Comparison of ENCODE assay signal across 1 cellular context in the genomic region with DNA sequence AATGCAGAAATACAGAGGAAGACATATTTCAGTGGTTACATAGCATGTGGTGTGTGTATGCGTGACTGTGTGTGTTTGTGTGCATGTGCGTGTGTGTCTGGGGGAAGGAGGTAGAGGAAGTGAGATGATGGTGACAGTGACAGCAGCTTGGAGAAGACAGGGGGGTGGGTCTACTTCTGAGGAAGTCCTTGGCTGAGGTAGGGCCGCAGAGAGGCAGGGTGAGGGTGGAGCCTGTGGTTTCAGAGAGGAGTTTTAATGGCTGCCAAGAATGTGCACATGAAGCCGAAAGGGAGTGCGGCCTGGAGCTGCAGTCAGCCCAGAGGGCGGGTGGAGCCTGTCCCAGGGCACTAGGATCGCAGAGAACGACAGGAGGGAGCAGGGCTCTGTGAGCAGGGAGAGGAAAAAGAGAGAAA.
TF ChIP-seq lines count a peak whose summit lies in the region.

No MANE protein-coding gene starts in this region.

TF ChIP-seq in HEK293, 187 proteins besides CTCF, POLR2A, EP300 and RAD21 (continued from another document and continues in another):
- TF ChIP-seq, protein P1, sequence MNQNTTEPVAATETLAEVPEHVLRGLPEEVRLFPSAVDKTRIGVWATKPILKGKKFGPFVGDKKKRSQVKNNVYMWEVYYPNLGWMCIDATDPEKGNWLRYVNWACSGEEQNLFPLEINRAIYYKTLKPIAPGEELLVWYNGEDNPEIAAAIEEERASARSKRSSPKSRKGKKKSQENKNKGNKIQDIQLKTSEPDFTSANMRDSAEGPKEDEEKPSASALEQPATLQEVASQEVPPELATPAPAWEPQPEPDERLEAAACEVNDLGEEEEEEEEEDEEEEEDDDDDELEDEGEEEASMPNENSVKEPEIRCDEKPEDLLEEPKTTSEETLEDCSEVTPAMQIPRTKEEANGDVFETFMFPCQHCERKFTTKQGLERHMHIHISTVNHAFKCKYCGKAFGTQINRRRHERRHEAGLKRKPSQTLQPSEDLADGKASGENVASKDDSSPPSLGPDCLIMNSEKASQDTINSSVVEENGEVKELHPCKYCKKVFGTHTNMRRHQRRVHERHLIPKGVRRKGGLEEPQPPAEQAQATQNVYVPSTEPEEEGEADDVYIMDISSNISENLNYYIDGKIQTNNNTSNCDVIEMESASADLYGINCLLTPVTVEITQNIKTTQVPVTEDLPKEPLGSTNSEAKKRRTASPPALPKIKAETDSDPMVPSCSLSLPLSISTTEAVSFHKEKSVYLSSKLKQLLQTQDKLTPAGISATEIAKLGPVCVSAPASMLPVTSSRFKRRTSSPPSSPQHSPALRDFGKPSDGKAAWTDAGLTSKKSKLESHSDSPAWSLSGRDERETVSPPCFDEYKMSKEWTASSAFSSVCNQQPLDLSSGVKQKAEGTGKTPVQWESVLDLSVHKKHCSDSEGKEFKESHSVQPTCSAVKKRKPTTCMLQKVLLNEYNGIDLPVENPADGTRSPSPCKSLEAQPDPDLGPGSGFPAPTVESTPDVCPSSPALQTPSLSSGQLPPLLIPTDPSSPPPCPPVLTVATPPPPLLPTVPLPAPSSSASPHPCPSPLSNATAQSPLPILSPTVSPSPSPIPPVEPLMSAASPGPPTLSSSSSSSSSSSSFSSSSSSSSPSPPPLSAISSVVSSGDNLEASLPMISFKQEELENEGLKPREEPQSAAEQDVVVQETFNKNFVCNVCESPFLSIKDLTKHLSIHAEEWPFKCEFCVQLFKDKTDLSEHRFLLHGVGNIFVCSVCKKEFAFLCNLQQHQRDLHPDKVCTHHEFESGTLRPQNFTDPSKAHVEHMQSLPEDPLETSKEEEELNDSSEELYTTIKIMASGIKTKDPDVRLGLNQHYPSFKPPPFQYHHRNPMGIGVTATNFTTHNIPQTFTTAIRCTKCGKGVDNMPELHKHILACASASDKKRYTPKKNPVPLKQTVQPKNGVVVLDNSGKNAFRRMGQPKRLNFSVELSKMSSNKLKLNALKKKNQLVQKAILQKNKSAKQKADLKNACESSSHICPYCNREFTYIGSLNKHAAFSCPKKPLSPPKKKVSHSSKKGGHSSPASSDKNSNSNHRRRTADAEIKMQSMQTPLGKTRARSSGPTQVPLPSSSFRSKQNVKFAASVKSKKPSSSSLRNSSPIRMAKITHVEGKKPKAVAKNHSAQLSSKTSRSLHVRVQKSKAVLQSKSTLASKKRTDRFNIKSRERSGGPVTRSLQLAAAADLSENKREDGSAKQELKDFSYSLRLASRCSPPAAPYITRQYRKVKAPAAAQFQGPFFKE (tag by site-specific recombination; IDR thresholded peaks at IDR 0.05; ENCODE audit: borderline replicate concordance) = no peak
- TF ChIP-seq SP2 (tag by site-specific recombination; IDR thresholded peaks at IDR 0.05) (peak; percentile 70), ZNF274 (IDR thresholded peaks at IDR 0.05; ENCODE audit: low read length) (no peak), ZNF274 (tag by site-specific recombination; IDR thresholded peaks at IDR 0.05; ENCODE audit: borderline replicate concordance) (no peak), ZNF777 (tag by site-specific recombination; IDR thresholded peaks at IDR 0.05; ENCODE audit: borderline replicate concordance) (no peak), ZNF121 (tag by site-specific recombination; IDR thresholded peaks at IDR 0.05) (no peak), ZBTB20 (tag by site-specific recombination; IDR thresholded peaks at IDR 0.05) (peak; percentile 68), ZNF155 (tag by site-specific recombination; IDR thresholded peaks at IDR 0.05) (no peak), ZFP41 (tag by site-specific recombination; IDR thresholded peaks at IDR 0.05; ENCODE audit: borderline replicate concordance) (no peak), ZNF48 (tag by site-specific recombination; IDR thresholded peaks at IDR 0.05) (no peak), ZNF549 (tag by site-specific recombination; IDR thresholded peaks at IDR 0.05) (no peak), ZFP69B (tag by site-specific recombination; IDR thresholded peaks at IDR 0.05) (no peak), MEIS1 (CRISPR knock-in tag; IDR thresholded peaks at IDR 0.05; ENCODE audit: borderline replicate concordance) (no peak), ZNF23 (tag by site-specific recombination; IDR thresholded peaks at IDR 0.05; ENCODE audit: borderline replicate concordance) (no peak), ZSCAN30 (tag by site-specific recombination; IDR thresholded peaks at IDR 0.05) (no peak), ZNF677 (tag by site-specific recombination; IDR thresholded peaks at IDR 0.05) (no peak), ZNF654 (tag by site-specific recombination; IDR thresholded peaks at IDR 0.05; ENCODE audit: low read depth) (no peak), ZNF639 (tag by site-specific recombination; IDR thresholded peaks at IDR 0.05) (no peak), GLI2 (tag by site-specific recombination; IDR thresholded peaks at IDR 0.05; ENCODE audit: borderline replicate concordance, low read depth) (no peak), ZNF423 (tag by site-specific recombination; IDR thresholded peaks at IDR 0.05) (no peak), ZNF621 (tag by site-specific recombination; IDR thresholded peaks at IDR 0.05) (no peak), ZNF391 (tag by site-specific recombination; IDR thresholded peaks at IDR 0.05; ENCODE audit: borderline replicate concordance, low read depth) (no peak), ZNF707 (tag by site-specific recombination; IDR thresholded peaks at IDR 0.05) (no peak), HOXC10 (CRISPR knock-in tag; IDR thresholded peaks at IDR 0.05) (no peak), SCRT2 (tag by site-specific recombination; IDR thresholded peaks at IDR 0.05) (no peak), ZIC2 (tag by site-specific recombination; IDR thresholded peaks at IDR 0.05) (no peak), ZBTB17 (tag by site-specific recombination; IDR thresholded peaks at IDR 0.05) (peak; percentile 93), ZNF266 (tag by site-specific recombination; IDR thresholded peaks at IDR 0.05; ENCODE audit: low read depth) (no peak), ZNF571 (tag by site-specific recombination; IDR thresholded peaks at IDR 0.05) (no peak), ZBTB8A (tag by site-specific recombination; IDR thresholded peaks at IDR 0.05) (peak; percentile 80), ZNF658 (tag by site-specific recombination; IDR thresholded peaks at IDR 0.05) (no peak)
- TF ChIP-seq, protein P2, sequence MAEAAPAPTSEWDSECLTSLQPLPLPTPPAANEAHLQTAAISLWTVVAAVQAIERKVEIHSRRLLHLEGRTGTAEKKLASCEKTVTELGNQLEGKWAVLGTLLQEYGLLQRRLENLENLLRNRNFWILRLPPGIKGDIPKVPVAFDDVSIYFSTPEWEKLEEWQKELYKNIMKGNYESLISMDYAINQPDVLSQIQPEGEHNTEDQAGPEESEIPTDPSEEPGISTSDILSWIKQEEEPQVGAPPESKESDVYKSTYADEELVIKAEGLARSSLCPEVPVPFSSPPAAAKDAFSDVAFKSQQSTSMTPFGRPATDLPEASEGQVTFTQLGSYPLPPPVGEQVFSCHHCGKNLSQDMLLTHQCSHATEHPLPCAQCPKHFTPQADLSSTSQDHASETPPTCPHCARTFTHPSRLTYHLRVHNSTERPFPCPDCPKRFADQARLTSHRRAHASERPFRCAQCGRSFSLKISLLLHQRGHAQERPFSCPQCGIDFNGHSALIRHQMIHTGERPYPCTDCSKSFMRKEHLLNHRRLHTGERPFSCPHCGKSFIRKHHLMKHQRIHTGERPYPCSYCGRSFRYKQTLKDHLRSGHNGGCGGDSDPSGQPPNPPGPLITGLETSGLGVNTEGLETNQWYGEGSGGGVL (tag by site-specific recombination; IDR thresholded peaks at IDR 0.05) = peak; percentile 65
- TF ChIP-seq, protein P3, sequence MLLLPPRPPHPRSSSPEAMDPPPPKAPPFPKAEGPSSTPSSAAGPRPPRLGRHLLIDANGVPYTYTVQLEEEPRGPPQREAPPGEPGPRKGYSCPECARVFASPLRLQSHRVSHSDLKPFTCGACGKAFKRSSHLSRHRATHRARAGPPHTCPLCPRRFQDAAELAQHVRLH (tag by site-specific recombination; IDR thresholded peaks at IDR 0.05) = no peak
- TF ChIP-seq, protein P4, sequence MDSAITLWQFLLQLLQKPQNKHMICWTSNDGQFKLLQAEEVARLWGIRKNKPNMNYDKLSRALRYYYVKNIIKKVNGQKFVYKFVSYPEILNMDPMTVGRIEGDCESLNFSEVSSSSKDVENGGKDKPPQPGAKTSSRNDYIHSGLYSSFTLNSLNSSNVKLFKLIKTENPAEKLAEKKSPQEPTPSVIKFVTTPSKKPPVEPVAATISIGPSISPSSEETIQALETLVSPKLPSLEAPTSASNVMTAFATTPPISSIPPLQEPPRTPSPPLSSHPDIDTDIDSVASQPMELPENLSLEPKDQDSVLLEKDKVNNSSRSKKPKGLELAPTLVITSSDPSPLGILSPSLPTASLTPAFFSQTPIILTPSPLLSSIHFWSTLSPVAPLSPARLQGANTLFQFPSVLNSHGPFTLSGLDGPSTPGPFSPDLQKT (IDR thresholded peaks at IDR 0.05; ENCODE audit: borderline replicate concordance, low read depth, low read length) = no peak
- TF ChIP-seq, protein P5, sequence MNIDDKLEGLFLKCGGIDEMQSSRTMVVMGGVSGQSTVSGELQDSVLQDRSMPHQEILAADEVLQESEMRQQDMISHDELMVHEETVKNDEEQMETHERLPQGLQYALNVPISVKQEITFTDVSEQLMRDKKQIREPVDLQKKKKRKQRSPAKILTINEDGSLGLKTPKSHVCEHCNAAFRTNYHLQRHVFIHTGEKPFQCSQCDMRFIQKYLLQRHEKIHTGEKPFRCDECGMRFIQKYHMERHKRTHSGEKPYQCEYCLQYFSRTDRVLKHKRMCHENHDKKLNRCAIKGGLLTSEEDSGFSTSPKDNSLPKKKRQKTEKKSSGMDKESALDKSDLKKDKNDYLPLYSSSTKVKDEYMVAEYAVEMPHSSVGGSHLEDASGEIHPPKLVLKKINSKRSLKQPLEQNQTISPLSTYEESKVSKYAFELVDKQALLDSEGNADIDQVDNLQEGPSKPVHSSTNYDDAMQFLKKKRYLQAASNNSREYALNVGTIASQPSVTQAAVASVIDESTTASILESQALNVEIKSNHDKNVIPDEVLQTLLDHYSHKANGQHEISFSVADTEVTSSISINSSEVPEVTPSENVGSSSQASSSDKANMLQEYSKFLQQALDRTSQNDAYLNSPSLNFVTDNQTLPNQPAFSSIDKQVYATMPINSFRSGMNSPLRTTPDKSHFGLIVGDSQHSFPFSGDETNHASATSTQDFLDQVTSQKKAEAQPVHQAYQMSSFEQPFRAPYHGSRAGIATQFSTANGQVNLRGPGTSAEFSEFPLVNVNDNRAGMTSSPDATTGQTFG (tag by site-specific recombination; IDR thresholded peaks at IDR 0.05; ENCODE audit: borderline replicate concordance) = no peak
- TF ChIP-seq, protein P6, sequence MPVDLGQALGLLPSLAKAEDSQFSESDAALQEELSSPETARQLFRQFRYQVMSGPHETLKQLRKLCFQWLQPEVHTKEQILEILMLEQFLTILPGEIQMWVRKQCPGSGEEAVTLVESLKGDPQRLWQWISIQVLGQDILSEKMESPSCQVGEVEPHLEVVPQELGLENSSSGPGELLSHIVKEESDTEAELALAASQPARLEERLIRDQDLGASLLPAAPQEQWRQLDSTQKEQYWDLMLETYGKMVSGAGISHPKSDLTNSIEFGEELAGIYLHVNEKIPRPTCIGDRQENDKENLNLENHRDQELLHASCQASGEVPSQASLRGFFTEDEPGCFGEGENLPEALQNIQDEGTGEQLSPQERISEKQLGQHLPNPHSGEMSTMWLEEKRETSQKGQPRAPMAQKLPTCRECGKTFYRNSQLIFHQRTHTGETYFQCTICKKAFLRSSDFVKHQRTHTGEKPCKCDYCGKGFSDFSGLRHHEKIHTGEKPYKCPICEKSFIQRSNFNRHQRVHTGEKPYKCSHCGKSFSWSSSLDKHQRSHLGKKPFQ (tag by site-specific recombination; IDR thresholded peaks at IDR 0.05) = no peak
- TF ChIP-seq, protein P7, sequence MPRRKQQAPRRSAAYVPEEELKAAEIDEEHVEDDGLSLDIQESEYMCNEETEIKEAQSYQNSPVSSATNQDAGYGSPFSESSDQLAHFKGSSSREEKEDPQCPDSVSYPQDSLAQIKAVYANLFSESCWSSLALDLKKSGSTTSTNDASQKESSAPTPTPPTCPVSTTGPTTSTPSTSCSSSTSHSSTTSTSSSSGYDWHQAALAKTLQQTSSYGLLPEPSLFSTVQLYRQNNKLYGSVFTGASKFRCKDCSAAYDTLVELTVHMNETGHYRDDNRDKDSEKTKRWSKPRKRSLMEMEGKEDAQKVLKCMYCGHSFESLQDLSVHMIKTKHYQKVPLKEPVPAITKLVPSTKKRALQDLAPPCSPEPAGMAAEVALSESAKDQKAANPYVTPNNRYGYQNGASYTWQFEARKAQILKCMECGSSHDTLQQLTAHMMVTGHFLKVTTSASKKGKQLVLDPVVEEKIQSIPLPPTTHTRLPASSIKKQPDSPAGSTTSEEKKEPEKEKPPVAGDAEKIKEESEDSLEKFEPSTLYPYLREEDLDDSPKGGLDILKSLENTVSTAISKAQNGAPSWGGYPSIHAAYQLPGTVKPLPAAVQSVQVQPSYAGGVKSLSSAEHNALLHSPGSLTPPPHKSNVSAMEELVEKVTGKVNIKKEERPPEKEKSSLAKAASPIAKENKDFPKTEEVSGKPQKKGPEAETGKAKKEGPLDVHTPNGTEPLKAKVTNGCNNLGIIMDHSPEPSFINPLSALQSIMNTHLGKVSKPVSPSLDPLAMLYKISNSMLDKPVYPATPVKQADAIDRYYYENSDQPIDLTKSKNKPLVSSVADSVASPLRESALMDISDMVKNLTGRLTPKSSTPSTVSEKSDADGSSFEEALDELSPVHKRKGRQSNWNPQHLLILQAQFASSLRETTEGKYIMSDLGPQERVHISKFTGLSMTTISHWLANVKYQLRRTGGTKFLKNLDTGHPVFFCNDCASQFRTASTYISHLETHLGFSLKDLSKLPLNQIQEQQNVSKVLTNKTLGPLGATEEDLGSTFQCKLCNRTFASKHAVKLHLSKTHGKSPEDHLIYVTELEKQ (tag by site-specific recombination; IDR thresholded peaks at IDR 0.05; ENCODE audit: borderline replicate concordance) = no peak
- TF ChIP-seq, protein P8, sequence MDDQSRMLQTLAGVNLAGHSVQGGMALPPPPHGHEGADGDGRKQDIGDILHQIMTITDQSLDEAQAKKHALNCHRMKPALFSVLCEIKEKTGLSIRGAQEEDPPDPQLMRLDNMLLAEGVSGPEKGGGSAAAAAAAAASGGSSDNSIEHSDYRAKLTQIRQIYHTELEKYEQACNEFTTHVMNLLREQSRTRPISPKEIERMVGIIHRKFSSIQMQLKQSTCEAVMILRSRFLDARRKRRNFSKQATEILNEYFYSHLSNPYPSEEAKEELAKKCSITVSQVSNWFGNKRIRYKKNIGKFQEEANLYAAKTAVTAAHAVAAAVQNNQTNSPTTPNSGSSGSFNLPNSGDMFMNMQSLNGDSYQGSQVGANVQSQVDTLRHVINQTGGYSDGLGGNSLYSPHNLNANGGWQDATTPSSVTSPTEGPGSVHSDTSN (CRISPR knock-in tag; IDR thresholded peaks at IDR 0.05) = no peak
